In the genomic region with DNA sequence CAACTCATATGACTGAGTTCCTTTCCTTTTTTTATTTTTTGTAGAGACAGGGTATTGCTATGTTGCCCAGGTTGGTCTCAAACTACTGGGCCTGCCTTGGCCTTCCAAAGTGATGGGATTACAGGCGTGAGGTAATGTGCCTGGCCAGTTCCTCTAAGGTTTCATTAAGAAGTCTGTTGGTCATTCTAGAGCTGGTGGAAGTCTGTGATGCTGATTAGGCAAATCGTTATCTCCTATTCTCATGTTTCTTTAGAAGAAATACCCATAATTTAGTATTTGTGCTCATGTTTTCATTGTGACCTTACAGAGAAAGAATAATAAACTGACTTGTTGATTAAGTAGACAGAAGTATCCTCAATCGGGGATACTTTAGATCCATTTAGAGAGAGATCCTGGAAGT, we compare ENCODE assay signal across 2 cellular contexts.
A peak's percentile ranks its signal among the peaks of the same experiment; 100 is the strongest.
TF ChIP-seq lines count a peak whose summit lies in the region.

No MANE protein-coding gene starts in this region.

TF ChIP-seq in HepG2, 621 proteins besides CTCF, POLR2A, EP300 and RAD21 (continued from another document):
- no peak for TF ChIP-seq POLR2G (IDR thresholded peaks at IDR 0.05; ENCODE audit: low read depth, low read length)
- no peak for TF ChIP-seq ZNF768 (CRISPR knock-in tag; IDR thresholded peaks at IDR 0.05)
- peak; percentile 4 for TF ChIP-seq RBM22 (optimal IDR thresholded peaks at IDR 0.05; ENCODE audit: low read length)
- peak; percentile 20 to 21; a peak in 1 of 4 replicates for TF ChIP-seq MAFK (conservative IDR thresholded peaks at IDR 0.05 in 1 of 2, IDR thresholded peaks at IDR 0.05 in 1 of 2; ENCODE audit: low read length in 2 of 2)
- TF ChIP-seq ARID2 (CRISPR knock-in tag; IDR thresholded peaks at IDR 0.05; ENCODE audit: borderline replicate concordance), result no peak
- TF ChIP-seq HES4 (CRISPR knock-in tag; IDR thresholded peaks at IDR 0.05; ENCODE audit: borderline replicate concordance), result no peak
- TF ChIP-seq, protein P1, sequence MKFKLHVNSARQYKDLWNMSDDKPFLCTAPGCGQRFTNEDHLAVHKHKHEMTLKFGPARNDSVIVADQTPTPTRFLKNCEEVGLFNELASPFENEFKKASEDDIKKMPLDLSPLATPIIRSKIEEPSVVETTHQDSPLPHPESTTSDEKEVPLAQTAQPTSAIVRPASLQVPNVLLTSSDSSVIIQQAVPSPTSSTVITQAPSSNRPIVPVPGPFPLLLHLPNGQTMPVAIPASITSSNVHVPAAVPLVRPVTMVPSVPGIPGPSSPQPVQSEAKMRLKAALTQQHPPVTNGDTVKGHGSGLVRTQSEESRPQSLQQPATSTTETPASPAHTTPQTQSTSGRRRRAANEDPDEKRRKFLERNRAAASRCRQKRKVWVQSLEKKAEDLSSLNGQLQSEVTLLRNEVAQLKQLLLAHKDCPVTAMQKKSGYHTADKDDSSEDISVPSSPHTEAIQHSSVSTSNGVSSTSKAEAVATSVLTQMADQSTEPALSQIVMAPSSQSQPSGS (CRISPR knock-in tag; IDR thresholded peaks at IDR 0.05), result no peak
- no peak for TF ChIP-seq SP1 (IDR thresholded peaks at IDR 0.05)
- TF ChIP-seq SP1 (CRISPR knock-in tag; IDR thresholded peaks at IDR 0.05), result no peak
- TF ChIP-seq POLR2AphosphoS5 (IDR thresholded peaks at IDR 0.05; ENCODE audit: low read depth, low read length), result 0 out of 2 replicates have a peak, but pooled peaks have one; percentile 5
- no peak for TF ChIP-seq SRSF1 (optimal IDR thresholded peaks at IDR 0.05; ENCODE audit: low read depth, low read length)
- TF ChIP-seq PTBP1 (IDR thresholded peaks at IDR 0.05; ENCODE audit: low read depth, low read length, poor library complexity, severe bottlenecking), result no peak
- TF ChIP-seq MIER2 (CRISPR knock-in tag; IDR thresholded peaks at IDR 0.05), result no peak
- TF ChIP-seq ZBTB1 (CRISPR knock-in tag; IDR thresholded peaks at IDR 0.05; ENCODE audit: borderline replicate concordance), result no peak
- TF ChIP-seq HNRNPLL (IDR thresholded peaks at IDR 0.05; ENCODE audit: low read depth, low read length, poor library complexity, severe bottlenecking), result no peak
- no peak for TF ChIP-seq TAF1 (CRISPR knock-in tag; IDR thresholded peaks at IDR 0.05)

TF ChIP-seq in WTC11, 78 proteins besides CTCF, POLR2A, EP300 and RAD21 (continued from another document):
- TF ChIP-seq, protein P2, sequence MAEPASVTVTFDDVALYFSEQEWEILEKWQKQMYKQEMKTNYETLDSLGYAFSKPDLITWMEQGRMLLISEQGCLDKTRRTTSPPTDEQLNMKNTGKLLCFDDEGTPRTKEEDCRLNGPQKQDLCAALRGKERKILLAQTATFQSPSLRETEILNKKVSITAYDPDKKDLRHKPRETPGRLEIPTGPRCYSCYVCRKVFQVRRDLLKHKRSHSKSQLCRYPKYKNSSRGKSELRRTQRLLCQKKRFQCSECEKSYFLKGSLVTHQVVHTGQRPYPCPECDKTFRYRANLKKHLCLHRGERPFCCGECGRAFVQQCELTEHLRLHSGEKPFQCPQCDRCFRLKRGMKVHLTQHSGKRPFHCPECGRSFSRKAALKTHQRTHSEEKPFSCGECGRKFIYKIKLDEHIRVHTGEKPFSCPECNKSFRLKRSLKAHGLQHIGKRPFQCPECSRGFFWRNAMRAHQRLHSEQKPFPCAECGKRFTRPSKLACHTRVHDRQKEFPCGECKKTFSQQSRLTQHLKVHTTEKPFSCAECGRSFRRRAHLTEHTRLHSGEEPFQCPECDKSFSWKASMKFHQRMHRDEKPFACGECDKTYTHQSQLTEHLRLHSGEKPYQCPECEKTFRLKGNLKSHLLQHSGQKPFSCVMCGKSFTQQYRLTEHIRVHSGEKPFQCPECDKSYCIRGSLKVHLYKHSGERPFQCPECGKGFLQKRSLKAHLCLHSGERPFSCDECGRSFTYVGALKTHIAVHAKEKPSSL (CRISPR knock-in tag; conservative IDR thresholded peaks at IDR 0.05), result no peak
- TF ChIP-seq, protein P3, sequence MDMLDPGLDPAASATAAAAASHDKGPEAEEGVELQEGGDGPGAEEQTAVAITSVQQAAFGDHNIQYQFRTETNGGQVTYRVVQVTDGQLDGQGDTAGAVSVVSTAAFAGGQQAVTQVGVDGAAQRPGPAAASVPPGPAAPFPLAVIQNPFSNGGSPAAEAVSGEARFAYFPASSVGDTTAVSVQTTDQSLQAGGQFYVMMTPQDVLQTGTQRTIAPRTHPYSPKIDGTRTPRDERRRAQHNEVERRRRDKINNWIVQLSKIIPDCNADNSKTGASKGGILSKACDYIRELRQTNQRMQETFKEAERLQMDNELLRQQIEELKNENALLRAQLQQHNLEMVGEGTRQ (CRISPR knock-in tag; IDR thresholded peaks at IDR 0.05), result no peak
- TF ChIP-seq, protein P4, sequence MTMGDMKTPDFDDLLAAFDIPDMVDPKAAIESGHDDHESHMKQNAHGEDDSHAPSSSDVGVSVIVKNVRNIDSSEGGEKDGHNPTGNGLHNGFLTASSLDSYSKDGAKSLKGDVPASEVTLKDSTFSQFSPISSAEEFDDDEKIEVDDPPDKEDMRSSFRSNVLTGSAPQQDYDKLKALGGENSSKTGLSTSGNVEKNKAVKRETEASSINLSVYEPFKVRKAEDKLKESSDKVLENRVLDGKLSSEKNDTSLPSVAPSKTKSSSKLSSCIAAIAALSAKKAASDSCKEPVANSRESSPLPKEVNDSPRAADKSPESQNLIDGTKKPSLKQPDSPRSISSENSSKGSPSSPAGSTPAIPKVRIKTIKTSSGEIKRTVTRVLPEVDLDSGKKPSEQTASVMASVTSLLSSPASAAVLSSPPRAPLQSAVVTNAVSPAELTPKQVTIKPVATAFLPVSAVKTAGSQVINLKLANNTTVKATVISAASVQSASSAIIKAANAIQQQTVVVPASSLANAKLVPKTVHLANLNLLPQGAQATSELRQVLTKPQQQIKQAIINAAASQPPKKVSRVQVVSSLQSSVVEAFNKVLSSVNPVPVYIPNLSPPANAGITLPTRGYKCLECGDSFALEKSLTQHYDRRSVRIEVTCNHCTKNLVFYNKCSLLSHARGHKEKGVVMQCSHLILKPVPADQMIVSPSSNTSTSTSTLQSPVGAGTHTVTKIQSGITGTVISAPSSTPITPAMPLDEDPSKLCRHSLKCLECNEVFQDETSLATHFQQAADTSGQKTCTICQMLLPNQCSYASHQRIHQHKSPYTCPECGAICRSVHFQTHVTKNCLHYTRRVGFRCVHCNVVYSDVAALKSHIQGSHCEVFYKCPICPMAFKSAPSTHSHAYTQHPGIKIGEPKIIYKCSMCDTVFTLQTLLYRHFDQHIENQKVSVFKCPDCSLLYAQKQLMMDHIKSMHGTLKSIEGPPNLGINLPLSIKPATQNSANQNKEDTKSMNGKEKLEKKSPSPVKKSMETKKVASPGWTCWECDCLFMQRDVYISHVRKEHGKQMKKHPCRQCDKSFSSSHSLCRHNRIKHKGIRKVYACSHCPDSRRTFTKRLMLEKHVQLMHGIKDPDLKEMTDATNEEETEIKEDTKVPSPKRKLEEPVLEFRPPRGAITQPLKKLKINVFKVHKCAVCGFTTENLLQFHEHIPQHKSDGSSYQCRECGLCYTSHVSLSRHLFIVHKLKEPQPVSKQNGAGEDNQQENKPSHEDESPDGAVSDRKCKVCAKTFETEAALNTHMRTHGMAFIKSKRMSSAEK (CRISPR knock-in tag; IDR thresholded peaks at IDR 0.05; ENCODE audit: borderline replicate concordance), result no peak
- TF ChIP-seq, protein P5, sequence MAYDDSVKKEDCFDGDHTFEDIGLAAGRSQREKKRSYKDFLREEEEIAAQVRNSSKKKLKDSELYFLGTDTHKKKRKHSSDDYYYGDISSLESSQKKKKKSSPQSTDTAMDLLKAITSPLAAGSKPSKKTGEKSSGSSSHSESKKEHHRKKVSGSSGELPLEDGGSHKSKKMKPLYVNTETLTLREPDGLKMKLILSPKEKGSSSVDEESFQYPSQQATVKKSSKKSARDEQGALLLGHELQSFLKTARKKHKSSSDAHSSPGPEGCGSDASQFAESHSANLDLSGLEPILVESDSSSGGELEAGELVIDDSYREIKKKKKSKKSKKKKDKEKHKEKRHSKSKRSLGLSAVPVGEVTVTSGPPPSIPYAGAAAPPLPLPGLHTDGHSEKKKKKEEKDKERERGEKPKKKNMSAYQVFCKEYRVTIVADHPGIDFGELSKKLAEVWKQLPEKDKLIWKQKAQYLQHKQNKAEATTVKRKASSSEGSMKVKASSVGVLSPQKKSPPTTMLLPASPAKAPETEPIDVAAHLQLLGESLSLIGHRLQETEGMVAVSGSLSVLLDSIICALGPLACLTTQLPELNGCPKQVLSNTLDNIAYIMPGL (CRISPR knock-in tag; IDR thresholded peaks at IDR 0.05), result no peak
- TF ChIP-seq, protein P6, sequence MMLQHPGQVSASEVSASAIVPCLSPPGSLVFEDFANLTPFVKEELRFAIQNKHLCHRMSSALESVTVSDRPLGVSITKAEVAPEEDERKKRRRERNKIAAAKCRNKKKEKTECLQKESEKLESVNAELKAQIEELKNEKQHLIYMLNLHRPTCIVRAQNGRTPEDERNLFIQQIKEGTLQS (CRISPR knock-in tag; conservative IDR thresholded peaks at IDR 0.05), result no peak
- TF ChIP-seq ZNF138 (CRISPR knock-in tag; conservative IDR thresholded peaks at IDR 0.05), result no peak
- no peak for TF ChIP-seq ZNF423 (CRISPR knock-in tag; IDR thresholded peaks at IDR 0.05)
- TF ChIP-seq HMGA2 (CRISPR knock-in tag; IDR thresholded peaks at IDR 0.05), result no peak
- no peak for TF ChIP-seq KAT7 (CRISPR knock-in tag; IDR thresholded peaks at IDR 0.05; ENCODE audit: borderline replicate concordance)
- TF ChIP-seq ZNF671 (CRISPR knock-in tag; IDR thresholded peaks at IDR 0.05), result no peak
